In the genomic region with DNA sequence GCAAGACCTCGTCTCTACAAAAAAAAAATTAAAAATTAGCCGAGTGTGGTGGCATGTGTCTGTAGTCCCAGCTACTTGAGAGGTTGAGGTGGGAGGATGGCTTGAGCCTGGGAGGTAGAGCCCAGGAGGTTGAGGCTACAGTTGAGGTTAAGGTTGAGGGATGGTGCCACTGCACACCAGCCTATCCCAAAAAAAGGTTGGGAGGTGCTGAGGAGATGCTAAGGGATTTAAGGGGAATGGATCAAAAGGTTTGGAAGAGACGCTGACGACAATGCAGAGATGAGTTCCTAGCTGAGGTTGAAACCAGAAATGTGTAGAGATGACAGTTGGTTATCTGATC, we compare ENCODE assay signal across 18 cellular contexts. TPM values are rescaled to one million over a fixed set of nuclear protein-coding genes. Genes with fewer than 3 reads are reported as not detected.
DNase-seq lines count a peak whose midpoint lies in the region; ATAC-seq and TF ChIP-seq lines count a peak whose summit lies in the region.
"Had no signal": no experiment of that assay in that cellular context is flagged by ENCODE, and none has a peak within 500 bp of the region (broad histone marks: within the 10 kb centered on the region; RNA-seq: fewer than 3 reads in every experiment).

No MANE protein-coding gene starts in this region.

- H3K36me3 Mint-ChIP-seq in activated CD4-positive, alpha-beta T cell treated with anti-CD3 and anti-CD28 coated beads for 36 hours (ENCODE audit: low read depth) = peaks cover 10% of the 10 kb centered on the region
- H3K36me3 Mint-ChIP-seq in IgD-negative memory B cell = peaks cover 5% of the 10 kb centered on the region
- H3K36me3 Mint-ChIP-seq in activated naive CD8-positive, alpha-beta T cell treated with anti-CD3 and anti-CD28 coated beads for 36 hours = peaks cover 34% of the 10 kb centered on the region

- peak overlapping the region; percentile 10 for H3K4me2 ChIP-seq in osteoblast (ENCODE audit: insufficient read depth, low read length)

- H3K4me3 Mint-ChIP-seq in activated CD4-positive, alpha-beta T cell treated with anti-CD3 and anti-CD28 coated beads for 36 hours = peak overlapping the region; percentile 35
- H3K4me3 Mint-ChIP-seq in IgD-negative memory B cell = peak overlapping the region in 3 of 4 donors; percentile 1 to 34 (median 5)
- peak overlapping the region; percentile 50 for H3K4me3 Mint-ChIP-seq in activated naive CD8-positive, alpha-beta T cell treated with anti-CD3 and anti-CD28 coated beads for 36 hours
- H3K4me3 Mint-ChIP-seq: H9 had no signal

- CTCF ChIA-PET in activated CD4-positive, alpha-beta T cell treated with anti-CD3 and anti-CD28 coated beads for 36 hours (lab: Charles Lee) = interaction anchor here (0.6 to 3.7 kb wide), 5 partner anchors 8 to 94 kb away, joined by 3 to 21 read pairs (median 4); no protein-coding TSS in a partner anchor

- no peaks in the 10 kb centered on the region for H4K20me1 ChIP-seq in osteoblast (ENCODE audit: insufficient read depth, low read length)

- H3K4me1 ChIP-seq in osteoblast (ENCODE audit: insufficient read depth, low read length) = peaks cover 8% of the 10 kb centered on the region

- H3K27me3 ChIP-seq in osteoblast (ENCODE audit: insufficient read depth, low read length) = no peaks in the 10 kb centered on the region

- peak; percentile 8 for ATAC-seq in activated CD4-positive, alpha-beta T cell treated with anti-CD3 and anti-CD28 coated beads for 36 hours
- no peak for ATAC-seq in HG03025 (IDR thresholded peaks at IDR 0.05; ENCODE audit: low FRiP score, unreplicated experiment)
- ATAC-seq: esophagus mucosa, sciatic nerve had no signal

- peaks cover 5% of the 10 kb centered on the region for H3K79me2 ChIP-seq in osteoblast (ENCODE audit: insufficient read depth, low read length)

- intact Hi-C loops in activated CD4-positive, alpha-beta T cell treated with anti-CD3 and anti-CD28 coated beads for 36 hours (cut with DNase I, micrococcal nuclease) = loop anchor here (5.0 kb wide), 3 partner anchors 94 to 134 kb away; no protein-coding TSS in a partner anchor

- no peaks in the 10 kb centered on the region for H3K36me3 ChIP-seq in osteoblast (ENCODE audit: insufficient read depth, low read length)

- H3K27ac ChIP-seq in osteoblast (ENCODE audit: low read depth, low read length) = peak overlapping the region; percentile 54
- H3K27ac ChIP-seq: coronary artery had no signal

- no peaks in the 10 kb centered on the region for H3K27me3 Mint-ChIP-seq in activated CD4-positive, alpha-beta T cell treated with anti-CD3 and anti-CD28 coated beads for 36 hours
- peaks cover 6% of the 10 kb centered on the region for H3K27me3 Mint-ChIP-seq in IgD-negative memory B cell
- no peaks in the 10 kb centered on the region for H3K27me3 Mint-ChIP-seq in activated naive CD8-positive, alpha-beta T cell treated with anti-CD3 and anti-CD28 coated beads for 36 hours

- no peak overlapping the region for H3K4me3 ChIP-seq in osteoblast (ENCODE audit: insufficient read depth, low read length)
- H3K4me3 ChIP-seq: coronary artery had no signal

- H3K4me1 Mint-ChIP-seq in activated CD4-positive, alpha-beta T cell treated with anti-CD3 and anti-CD28 coated beads for 36 hours = peaks cover 70% of the 10 kb centered on the region
- H3K4me1 Mint-ChIP-seq in IgD-negative memory B cell = peaks cover 15 to 20% (median 19%) of the 10 kb centered on the region in 3 donors
- H3K4me1 Mint-ChIP-seq in activated naive CD8-positive, alpha-beta T cell treated with anti-CD3 and anti-CD28 coated beads for 36 hours = peaks cover 60% of the 10 kb centered on the region

- no peak for TF ChIP-seq CTCF in osteoblast (IDR thresholded peaks at IDR 0.05; ENCODE audit: extremely low read depth, low read depth, low read length)

- no peak for DNase-seq in activated CD4-positive, alpha-beta T cell treated with anti-CD3 and anti-CD28 coated beads for 36 hours
- no peak for DNase-seq in activated CD4-positive, alpha-beta T cell treated with anti-CD3 and anti-CD28 coated beads, Interleukin-2, amount 50 U/mL, for 4 hours
- DNase-seq in activated naive CD8-positive, alpha-beta T cell treated with anti-CD3 and anti-CD28 coated beads for 36 hours = no peak
- DNase-seq in osteoblast (ENCODE audit: insufficient read length, low spot score, missing footprints) = no peak
- no peak for DNase-seq in LoVo (ENCODE audit: low spot score)
- no peak for DNase-seq in cortex of kidney (lab: John Stamatoyannopoulos, UW)
- DNase-seq: H9; MM.1S; NCI-H187; NCI-H510A; nucleus accumbens; stimulated activated CD4-positive, alpha-beta T cell treated with anti-CD3 and anti-CD28 coated beads, Interleukin-4, amount 100 ng/mL, for 1 hour; trophoblast cell had no signal

- H3K9me3 ChIP-seq in osteoblast (ENCODE audit: low read depth, low read length) = no peaks in the 10 kb centered on the region

- peak overlapping the region; percentile 87 for H3K27ac Mint-ChIP-seq in activated CD4-positive, alpha-beta T cell treated with anti-CD3 and anti-CD28 coated beads for 36 hours
- peak overlapping the region in 1 of 3 donors; percentile 69 for H3K27ac Mint-ChIP-seq in IgD-negative memory B cell
- peak overlapping the region; percentile 96 for H3K27ac Mint-ChIP-seq in activated naive CD8-positive, alpha-beta T cell treated with anti-CD3 and anti-CD28 coated beads for 36 hours
- H3K27ac Mint-ChIP-seq: H9 had no signal

- peak overlapping the region; percentile 61 for H2AFZ ChIP-seq in osteoblast (ENCODE audit: low read length)

- H3K9me3 Mint-ChIP-seq in activated CD4-positive, alpha-beta T cell treated with anti-CD3 and anti-CD28 coated beads for 36 hours (ENCODE audit: low read depth) = peaks cover 2% of the 10 kb centered on the region
- peaks cover 0 to 2% (median 0%) of the 10 kb centered on the region in 3 donors for H3K9me3 Mint-ChIP-seq in IgD-negative memory B cell
- peaks cover 11% of the 10 kb centered on the region for H3K9me3 Mint-ChIP-seq in activated naive CD8-positive, alpha-beta T cell treated with anti-CD3 and anti-CD28 coated beads for 36 hours

- POLR2A ChIA-PET in activated CD4-positive, alpha-beta T cell treated with anti-CD3 and anti-CD28 coated beads for 36 hours (lab: Charles Lee) = interaction anchor here (0.6 to 2.2 kb wide), 7 partner anchors 9 to 44 kb away, joined by 4 to 12 read pairs (median 10); no protein-coding TSS in a partner anchor

RNA-seq across cellular contexts. Expression of a gene that starts 4.7 kb away (rescaled TPM):
- total RNA-seq in activated CD4-positive, alpha-beta T cell treated with anti-CD3 and anti-CD28 coated beads for 36 hours = 100 to 1,000 TPM; 110 to 127 TPM
- polyA plus RNA-seq in IgD-negative memory B cell = 78.1 TPM
- 100 to 1,000 TPM; 133 to 146 TPM for total RNA-seq in activated naive CD8-positive, alpha-beta T cell treated with anti-CD3 and anti-CD28 coated beads for 36 hours
- total RNA-seq in osteoblast = 57.9 and 71.3 TPM in 2 replicates

RNA-seq across cellular contexts. Expression of a gene that starts 40.5 kb away (rescaled TPM):
- total RNA-seq in activated CD4-positive, alpha-beta T cell treated with anti-CD3 and anti-CD28 coated beads for 36 hours = 100 to 1,000 TPM; 185 to 229 TPM
- 69.6 TPM for polyA plus RNA-seq in IgD-negative memory B cell
- 100 to 1,000 TPM; 183 to 190 TPM for total RNA-seq in activated naive CD8-positive, alpha-beta T cell treated with anti-CD3 and anti-CD28 coated beads for 36 hours
- 28.0 and 32.9 TPM in 2 replicates for total RNA-seq in osteoblast
